Comparison of ENCODE assay signal across 1 cellular context in the genomic region with DNA sequence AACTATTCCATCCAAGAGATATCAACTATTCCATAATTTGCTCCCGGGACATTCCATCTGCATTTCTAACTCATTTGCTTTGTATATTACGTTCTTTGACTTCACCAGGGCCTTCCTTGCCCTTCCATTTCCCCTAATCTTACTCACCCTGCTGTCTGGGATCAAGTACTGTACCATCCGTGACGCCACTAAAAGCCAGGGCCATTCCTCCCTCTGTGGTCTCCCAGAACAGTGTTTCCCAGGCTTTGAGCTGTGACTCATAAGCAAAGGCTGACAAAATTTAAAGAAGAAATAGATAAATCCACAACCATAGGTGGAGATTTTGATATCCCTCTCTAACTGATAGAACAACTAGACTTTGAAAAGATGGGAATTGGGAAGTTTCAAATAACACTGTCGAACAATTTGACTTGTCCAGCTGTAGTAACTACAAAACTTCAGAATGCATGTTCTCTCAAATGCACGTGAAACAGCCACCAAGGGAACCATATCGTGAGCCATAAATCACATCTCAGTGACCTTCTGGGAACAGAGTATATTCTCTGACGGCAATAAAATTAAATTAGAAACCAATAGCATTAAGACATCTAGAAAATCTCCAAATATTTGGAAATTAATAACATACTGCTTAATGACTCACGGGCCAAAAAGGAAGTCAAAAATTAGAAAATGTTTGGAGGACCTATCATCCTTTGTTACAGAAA.
TF ChIP-seq lines count a peak whose summit lies in the region.

No MANE protein-coding gene starts in this region.

TF ChIP-seq in IMR-90, 13 proteins besides CTCF, POLR2A, EP300 and RAD21:
- TF ChIP-seq FOS (IDR thresholded peaks at IDR 0.05; ENCODE audit: low read depth, low read length) (peak; percentile 76), MAFK (IDR thresholded peaks at IDR 0.05; ENCODE audit: low read depth, low read length) (no peak), RCOR1 (IDR thresholded peaks at IDR 0.05; ENCODE audit: insufficient replicate concordance, low read length) (peak; percentile 43), MXI1 (IDR thresholded peaks at IDR 0.05; ENCODE audit: borderline replicate concordance, low read depth, low read length) (no peak), CEBPB (IDR thresholded peaks at IDR 0.05; ENCODE audit: low read depth, low read length) (0 out of 2 replicates have a peak, but pooled peaks have one; percentile 26)
